In genomic region chr1:42933610-42934009, GRCh38 we compare ENCODE assay signal across 1 cellular context.
TF ChIP-seq lines count a peak whose summit lies in the region.

No MANE protein-coding gene starts in this region.

TF ChIP-seq in GM23338, 12 proteins besides CTCF, POLR2A, EP300 and RAD21 (continued from another document):
- no peak for TF ChIP-seq ETS1 (IDR thresholded peaks at IDR 0.05)
- TF ChIP-seq EZH2 (IDR thresholded peaks at IDR 0.05; ENCODE audit: low read depth, unreplicated experiment) = no peak
- no peak for TF ChIP-seq ZNF331 (CRISPR knock-in tag; IDR thresholded peaks at IDR 0.05; ENCODE audit: low read depth)
- no peak for TF ChIP-seq ZNF462 (CRISPR knock-in tag; IDR thresholded peaks at IDR 0.05)
